Comparison of ENCODE assay signal across 1 cellular context in the genomic region with DNA sequence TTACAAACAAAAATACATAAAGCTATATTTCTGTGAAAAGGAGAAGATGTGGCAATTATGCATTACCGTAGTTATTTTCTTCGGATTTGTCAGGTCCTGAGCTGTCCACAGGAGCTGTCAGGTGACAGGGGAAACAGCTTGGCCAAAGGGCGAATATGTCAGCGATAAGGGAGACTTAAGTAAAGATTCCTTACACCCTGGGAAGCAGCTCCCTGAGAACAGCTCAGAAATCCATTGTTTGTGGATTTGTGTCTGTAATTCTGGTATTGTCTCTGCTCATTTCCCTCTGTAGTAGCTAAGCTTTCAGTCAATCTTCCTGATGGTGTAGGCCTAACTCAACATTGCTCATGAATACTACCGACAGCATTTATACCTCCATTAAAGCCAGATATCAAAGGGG.
TF ChIP-seq lines count a peak whose summit lies in the region.

No MANE protein-coding gene starts in this region.

TF ChIP-seq in endothelial cell of umbilical vein, 7 proteins besides CTCF, POLR2A, EP300 and RAD21:
- TF ChIP-seq MYC (IDR thresholded peaks at IDR 0.05; ENCODE audit: low read depth, low read length) (no peak), FOS (IDR thresholded peaks at IDR 0.05; ENCODE audit: borderline replicate concordance, insufficient read depth, low read length) (no peak), POLR2AphosphoS5 (IDR thresholded peaks at IDR 0.05; ENCODE audit: insufficient read depth, low read depth, low read length) (no peak), GATA2 (IDR thresholded peaks at IDR 0.05; ENCODE audit: insufficient read depth, insufficient read length, low read depth, low read length) (no peak), JUN (IDR thresholded peaks at IDR 0.05; ENCODE audit: borderline replicate concordance, insufficient read depth, insufficient read length, low read depth) (no peak), EZH2 (IDR thresholded peaks at IDR 0.05; ENCODE audit: borderline replicate concordance, low read depth, low read length, severe bottlenecking) (no peak)
- TF ChIP-seq, protein P1, sequence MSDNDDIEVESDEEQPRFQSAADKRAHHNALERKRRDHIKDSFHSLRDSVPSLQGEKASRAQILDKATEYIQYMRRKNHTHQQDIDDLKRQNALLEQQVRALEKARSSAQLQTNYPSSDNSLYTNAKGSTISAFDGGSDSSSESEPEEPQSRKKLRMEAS (IDR thresholded peaks at IDR 0.05; ENCODE audit: insufficient read depth, insufficient read length), result no peak
